Comparison of ENCODE assay signal across 14 cellular contexts in genomic region chr17:41160190-41160589, GRCh38. TPM values are rescaled to one million over a fixed set of nuclear protein-coding genes. Genes with fewer than 3 reads are reported as not detected.
"Had no signal": no experiment of that assay in that cellular context is flagged by ENCODE, and none has a peak within 500 bp of the region (broad histone marks: within the 10 kb centered on the region; RNA-seq: fewer than 3 reads in every experiment).

No MANE protein-coding gene starts in this region.

RNA-seq across cellular contexts. Expression of gene KRTAP4-4, which starts 0.4 kb away (rescaled TPM):
- total RNA-seq: activated B cell treated with CpG ODN at 0.5 μM for 24 hours; activated CD4-positive, alpha-beta memory T cell treated with anti-CD3 and anti-CD28 coated beads for 36 hours; activated CD4-positive, alpha-beta memory T cell treated with anti-CD3 and anti-CD28 coated beads, Interleukin-2, amount 10 ng/mL, durations not matched to agents 7 days and 5 days; activated CD4-positive, alpha-beta T cell treated with anti-CD3 and anti-CD28 coated beads for 36 hours; activated CD4-positive, alpha-beta T cell treated with anti-CD3 and anti-CD28 coated beads, Interleukin-2, amount 10 ng/mL, durations not matched to agents 24 days and 14 days; activated CD4-positive, alpha-beta T cell treated with anti-CD3 and anti-CD28 coated beads, Interleukin-2, amount 10 ng/mL, durations not matched to agents 7 days and 5 days; activated CD8-positive, alpha-beta memory T cell treated with anti-CD3 and anti-CD28 coated beads for 36 hours; activated CD8-positive, alpha-beta memory T cell treated with anti-CD3 and anti-CD28 coated beads, Interleukin-2, amount 10 ng/mL, durations not matched to agents 7 days and 5 days; activated CD8-positive, alpha-beta T cell treated with anti-CD3 and anti-CD28 coated beads for 36 hours; activated CD8-positive, alpha-beta T cell treated with anti-CD3 and anti-CD28 coated beads, Interleukin-2, amount 10 ng/mL, durations not matched to agents 7 days and 5 days; T-cell; T-helper 1 cell treated with Interleukin-12 subunit alpha and Interleukin-12 subunit beta and Interleukin-4 antibody, amounts not matched to agents 30 ng/mL and 1 ng/mL, for 36 hours; T-helper 17 cell; T-helper 2 cell treated with Interferon-gamma antibody and Interleukin-4, amounts not matched to agents 100 ng/mL and 5 ng/mL, for 36 hours had no signal

RNA-seq across cellular contexts. Expression of gene KRTAP4-3, which starts 7.8 kb away (rescaled TPM):
- total RNA-seq: activated B cell treated with CpG ODN at 0.5 μM for 24 hours; activated CD4-positive, alpha-beta memory T cell treated with anti-CD3 and anti-CD28 coated beads for 36 hours; activated CD4-positive, alpha-beta memory T cell treated with anti-CD3 and anti-CD28 coated beads, Interleukin-2, amount 10 ng/mL, durations not matched to agents 7 days and 5 days; activated CD4-positive, alpha-beta T cell treated with anti-CD3 and anti-CD28 coated beads for 36 hours; activated CD4-positive, alpha-beta T cell treated with anti-CD3 and anti-CD28 coated beads, Interleukin-2, amount 10 ng/mL, durations not matched to agents 24 days and 14 days; activated CD4-positive, alpha-beta T cell treated with anti-CD3 and anti-CD28 coated beads, Interleukin-2, amount 10 ng/mL, durations not matched to agents 7 days and 5 days; activated CD8-positive, alpha-beta memory T cell treated with anti-CD3 and anti-CD28 coated beads for 36 hours; activated CD8-positive, alpha-beta memory T cell treated with anti-CD3 and anti-CD28 coated beads, Interleukin-2, amount 10 ng/mL, durations not matched to agents 7 days and 5 days; activated CD8-positive, alpha-beta T cell treated with anti-CD3 and anti-CD28 coated beads for 36 hours; activated CD8-positive, alpha-beta T cell treated with anti-CD3 and anti-CD28 coated beads, Interleukin-2, amount 10 ng/mL, durations not matched to agents 7 days and 5 days; T-cell; T-helper 1 cell treated with Interleukin-12 subunit alpha and Interleukin-12 subunit beta and Interleukin-4 antibody, amounts not matched to agents 30 ng/mL and 1 ng/mL, for 36 hours; T-helper 17 cell; T-helper 2 cell treated with Interferon-gamma antibody and Interleukin-4, amounts not matched to agents 100 ng/mL and 5 ng/mL, for 36 hours had no signal

RNA-seq across cellular contexts. Expression of gene KRTAP4-5, which starts 10.6 kb away (rescaled TPM):
- total RNA-seq: activated B cell treated with CpG ODN at 0.5 μM for 24 hours; activated CD4-positive, alpha-beta memory T cell treated with anti-CD3 and anti-CD28 coated beads for 36 hours; activated CD4-positive, alpha-beta memory T cell treated with anti-CD3 and anti-CD28 coated beads, Interleukin-2, amount 10 ng/mL, durations not matched to agents 7 days and 5 days; activated CD4-positive, alpha-beta T cell treated with anti-CD3 and anti-CD28 coated beads for 36 hours; activated CD4-positive, alpha-beta T cell treated with anti-CD3 and anti-CD28 coated beads, Interleukin-2, amount 10 ng/mL, durations not matched to agents 24 days and 14 days; activated CD4-positive, alpha-beta T cell treated with anti-CD3 and anti-CD28 coated beads, Interleukin-2, amount 10 ng/mL, durations not matched to agents 7 days and 5 days; activated CD8-positive, alpha-beta memory T cell treated with anti-CD3 and anti-CD28 coated beads for 36 hours; activated CD8-positive, alpha-beta memory T cell treated with anti-CD3 and anti-CD28 coated beads, Interleukin-2, amount 10 ng/mL, durations not matched to agents 7 days and 5 days; activated CD8-positive, alpha-beta T cell treated with anti-CD3 and anti-CD28 coated beads for 36 hours; activated CD8-positive, alpha-beta T cell treated with anti-CD3 and anti-CD28 coated beads, Interleukin-2, amount 10 ng/mL, durations not matched to agents 7 days and 5 days; T-cell; T-helper 1 cell treated with Interleukin-12 subunit alpha and Interleukin-12 subunit beta and Interleukin-4 antibody, amounts not matched to agents 30 ng/mL and 1 ng/mL, for 36 hours; T-helper 17 cell; T-helper 2 cell treated with Interferon-gamma antibody and Interleukin-4, amounts not matched to agents 100 ng/mL and 5 ng/mL, for 36 hours had no signal

RNA-seq across cellular contexts. Expression of gene KRTAP4-2, which starts 17.8 kb away (rescaled TPM):
- total RNA-seq: activated B cell treated with CpG ODN at 0.5 μM for 24 hours; activated CD4-positive, alpha-beta memory T cell treated with anti-CD3 and anti-CD28 coated beads for 36 hours; activated CD4-positive, alpha-beta memory T cell treated with anti-CD3 and anti-CD28 coated beads, Interleukin-2, amount 10 ng/mL, durations not matched to agents 7 days and 5 days; activated CD4-positive, alpha-beta T cell treated with anti-CD3 and anti-CD28 coated beads for 36 hours; activated CD4-positive, alpha-beta T cell treated with anti-CD3 and anti-CD28 coated beads, Interleukin-2, amount 10 ng/mL, durations not matched to agents 24 days and 14 days; activated CD4-positive, alpha-beta T cell treated with anti-CD3 and anti-CD28 coated beads, Interleukin-2, amount 10 ng/mL, durations not matched to agents 7 days and 5 days; activated CD8-positive, alpha-beta memory T cell treated with anti-CD3 and anti-CD28 coated beads for 36 hours; activated CD8-positive, alpha-beta memory T cell treated with anti-CD3 and anti-CD28 coated beads, Interleukin-2, amount 10 ng/mL, durations not matched to agents 7 days and 5 days; activated CD8-positive, alpha-beta T cell treated with anti-CD3 and anti-CD28 coated beads for 36 hours; activated CD8-positive, alpha-beta T cell treated with anti-CD3 and anti-CD28 coated beads, Interleukin-2, amount 10 ng/mL, durations not matched to agents 7 days and 5 days; T-cell; T-helper 1 cell treated with Interleukin-12 subunit alpha and Interleukin-12 subunit beta and Interleukin-4 antibody, amounts not matched to agents 30 ng/mL and 1 ng/mL, for 36 hours; T-helper 17 cell; T-helper 2 cell treated with Interferon-gamma antibody and Interleukin-4, amounts not matched to agents 100 ng/mL and 5 ng/mL, for 36 hours had no signal

RNA-seq across cellular contexts. Expression of gene KRTAP4-6, which starts 19.8 kb away (rescaled TPM):
- total RNA-seq: activated B cell treated with CpG ODN at 0.5 μM for 24 hours; activated CD4-positive, alpha-beta memory T cell treated with anti-CD3 and anti-CD28 coated beads for 36 hours; activated CD4-positive, alpha-beta memory T cell treated with anti-CD3 and anti-CD28 coated beads, Interleukin-2, amount 10 ng/mL, durations not matched to agents 7 days and 5 days; activated CD4-positive, alpha-beta T cell treated with anti-CD3 and anti-CD28 coated beads for 36 hours; activated CD4-positive, alpha-beta T cell treated with anti-CD3 and anti-CD28 coated beads, Interleukin-2, amount 10 ng/mL, durations not matched to agents 24 days and 14 days; activated CD4-positive, alpha-beta T cell treated with anti-CD3 and anti-CD28 coated beads, Interleukin-2, amount 10 ng/mL, durations not matched to agents 7 days and 5 days; activated CD8-positive, alpha-beta memory T cell treated with anti-CD3 and anti-CD28 coated beads for 36 hours; activated CD8-positive, alpha-beta memory T cell treated with anti-CD3 and anti-CD28 coated beads, Interleukin-2, amount 10 ng/mL, durations not matched to agents 7 days and 5 days; activated CD8-positive, alpha-beta T cell treated with anti-CD3 and anti-CD28 coated beads for 36 hours; activated CD8-positive, alpha-beta T cell treated with anti-CD3 and anti-CD28 coated beads, Interleukin-2, amount 10 ng/mL, durations not matched to agents 7 days and 5 days; T-cell; T-helper 1 cell treated with Interleukin-12 subunit alpha and Interleukin-12 subunit beta and Interleukin-4 antibody, amounts not matched to agents 30 ng/mL and 1 ng/mL, for 36 hours; T-helper 17 cell; T-helper 2 cell treated with Interferon-gamma antibody and Interleukin-4, amounts not matched to agents 100 ng/mL and 5 ng/mL, for 36 hours had no signal
